8 cellular contexts compared by ENCODE assay signal in genomic region chr1:246784621-246785535, GRCh38.
A peak's percentile ranks its signal among the peaks of the same experiment; 100 is the strongest.
DNase-seq lines count a peak whose midpoint lies in the region; ATAC-seq lines count a peak whose summit lies in the region.

No MANE protein-coding gene starts in this region.

- H3K9me3 ChIP-seq in ectodermal cell (ENCODE audit: control insufficient read depth, low read length), result no peaks in the 10 kb centered on the region

- H3K4me1 ChIP-seq in ectodermal cell (ENCODE audit: control insufficient read depth, insufficient read depth, low read length), result peaks cover 7% of the 10 kb centered on the region

- peak; percentile 15 for ATAC-seq in Right ventricle myocardium inferior
- no peak for ATAC-seq in Right ventricle myocardium superior (ENCODE audit: poor library complexity)

- H3K27me3 ChIP-seq in ectodermal cell (ENCODE audit: control insufficient read depth, insufficient read depth, low read length, poor library complexity, severe bottlenecking), result no peaks in the 10 kb centered on the region

- 90 to 92% methylated on average over 19 of the region's 19 CpGs for WGBS in ectodermal cell, 2 experiments

- DNase-seq in Right ventricle myocardium inferior (ENCODE audit: missing footprints) (no peak), Right ventricle myocardium superior (no peak), Kasumi-1 (lab: John Stamatoyannopoulos, UW) (peak; percentile 97), smooth muscle cell of the brain vasculature (ENCODE audit: low read depth, low spot score) (peak; percentile 74), cortex of kidney (lab: John Stamatoyannopoulos, UW) (no peak), kidney tubule cell (ENCODE audit: low spot score) (no peak), A172 (ENCODE audit: low spot score) (no peak)

- no peak overlapping the region for H3K4me3 ChIP-seq in ectodermal cell (ENCODE audit: insufficient read depth, low read depth, low read length)

- H3K36me3 ChIP-seq in ectodermal cell (ENCODE audit: control insufficient read depth, insufficient read depth, low read length), result no peaks in the 10 kb centered on the region

- peak overlapping the region; percentile 23 for H3K27ac ChIP-seq in ectodermal cell (ENCODE audit: insufficient read depth, low read depth, low read length, poor library complexity, severe bottlenecking)

- intact Hi-C loops in Right ventricle myocardium inferior (cut with DNase I) (no loop called here), Right ventricle myocardium superior (cut with DNase I) (no loop called here)

Comparison
In these comparisons a context has a peak if more than half of its experiments do, and no peak if none do; other contexts are left out.
1. DNase-seq: peak in Kasumi-1 (2 of 2) and smooth muscle cell of the brain vasculature (single experiment); none in Right ventricle myocardium inferior (single experiment), Right ventricle myocardium superior (single experiment), cortex of kidney (single experiment), kidney tubule cell (single experiment) and A172 (single experiment).